ENCODE assay signal across 11 cellular contexts in genomic region chr3:61669676-61670299, GRCh38.
DNase-seq lines count a peak whose midpoint lies in the region; ATAC-seq, FAIRE-seq and TF ChIP-seq lines count a peak whose summit lies in the region.
"Had no signal": no experiment of that assay in that cellular context is flagged by ENCODE, and none has a peak within 500 bp of the region (broad histone marks: within the 10 kb centered on the region; RNA-seq: fewer than 3 reads in every experiment).

No MANE protein-coding gene starts in this region.

- H3K27me3 ChIP-seq in mesenchymal stem cell (ENCODE audit: control insufficient read depth in 1 of 2, insufficient read depth in 1 of 2, low read length in 2 of 2) (no peaks in the 10 kb centered on the region), smooth muscle cell (ENCODE audit: low read depth) (no peaks in the 10 kb centered on the region)

- TF ChIP-seq POLR2A in GM12891 (IDR thresholded peaks at IDR 0.05; ENCODE audit: low read depth, low read length) (0 out of 2 replicates have a peak, but pooled peaks have one; percentile 45), GM18505 (IDR thresholded peaks at IDR 0.05; ENCODE audit: borderline replicate concordance, extremely low read depth, insufficient read depth, insufficient read length) (no peak)

- H3K4me2 ChIP-seq in mesenchymal stem cell (ENCODE audit: low read length, poor library complexity, severe bottlenecking) (no peak overlapping the region), smooth muscle cell (no peak overlapping the region)

- no peak overlapping the region for H2BK12ac ChIP-seq in mesenchymal stem cell (ENCODE audit: low read length in 2 of 2)

- no peak overlapping the region for H2BK15ac ChIP-seq in mesenchymal stem cell (ENCODE audit: low read depth, poor library complexity, severe bottlenecking)

- H3K4me1 ChIP-seq in HEK293 (ENCODE audit: control insufficient read depth, insufficient read depth, low read length) (peaks cover 11% of the 10 kb centered on the region), mesenchymal stem cell (ENCODE audit: control insufficient read depth, insufficient read depth, low read depth, low read length) (peaks cover 2% of the 10 kb centered on the region), smooth muscle cell (ENCODE audit: low read depth) (peaks cover 3% of the 10 kb centered on the region)

- H3F3A ChIP-seq in smooth muscle cell (ENCODE audit: low read depth) = peaks cover 4% of the 10 kb centered on the region

- FAIRE-seq in GM12891 (lab: Jason Lieb, UNC) = peak; percentile 78

- POLR2A ChIA-PET in HEK293 (lab: Yijun Ruan, JAX) = no interaction called here

- H3K14ac ChIP-seq in mesenchymal stem cell (ENCODE audit: low read length in 2 of 2) = no peak overlapping the region

- H3K9ac ChIP-seq in mesenchymal stem cell (ENCODE audit: low read length) (no peak overlapping the region), smooth muscle cell (ENCODE audit: low read depth) (no peak overlapping the region)

- DNase-seq in GM12891 (ENCODE audit: insufficient read length, low spot score) (peak; percentile 28), SK-N-DZ (ENCODE audit: low spot score) (peak; percentile 36), mesenchymal stem cell (no peak), smooth muscle cell (lab: John Stamatoyannopoulos, UW; ENCODE audit: unreplicated experiment) (no peak), germinal center (ENCODE audit: low spot score) (no peak)
- DNase-seq: activated CD4-positive, alpha-beta T cell treated with anti-CD3 and anti-CD28 coated beads for 1 hour; activated naive CD4-positive, alpha-beta T cell treated with anti-CD3 and anti-CD28 coated beads for 36 hours; COR-L47 had no signal

- TF ChIP-seq CTCF in HEK293 (tag by site-specific recombination; IDR thresholded peaks at IDR 0.05) (no peak), smooth muscle cell (IDR thresholded peaks at IDR 0.05; ENCODE audit: borderline replicate concordance, insufficient read depth, poor library complexity, severe bottlenecking) (no peak)

- peaks cover 24% of the 10 kb centered on the region for H3K79me1 ChIP-seq in mesenchymal stem cell (replicated peaks; ENCODE audit: low read length, poor library complexity, severe bottlenecking)

- ATAC-seq in HG03460 (IDR thresholded peaks at IDR 0.05; ENCODE audit: unreplicated experiment) = no peak
- no peak for ATAC-seq in GM18505 (IDR thresholded peaks at IDR 0.05; ENCODE audit: unreplicated experiment)

- no peak overlapping the region for H4K8ac ChIP-seq in mesenchymal stem cell (ENCODE audit: low read length)

- 69% methylated on average over 3 of the region's 6 CpGs for WGBS in mesenchymal stem cell
- 72% methylated on average over 6 of the region's 6 CpGs for WGBS in smooth muscle cell (ENCODE audit: low lambda C conversion rate)

- CTCF ChIA-PET in HEK293 (lab: Yijun Ruan, JAX) = interaction anchor here (0.5 kb wide), 1 partner anchor 35 kb away, joined by 3 read pairs; no protein-coding TSS in a partner anchor

- H2AK5ac ChIP-seq in mesenchymal stem cell (ENCODE audit: low read length, severe bottlenecking) = peak overlapping the region; percentile 71

- no peak overlapping the region for H2BK5ac ChIP-seq in mesenchymal stem cell (ENCODE audit: low read depth, low read length, poor library complexity, severe bottlenecking)

- H3K9me3 ChIP-seq in HEK293 (ENCODE audit: control insufficient read depth, insufficient read depth, low read depth, low read length) = no peaks in the 10 kb centered on the region
- no peaks in the 10 kb centered on the region for H3K9me3 ChIP-seq in mesenchymal stem cell (ENCODE audit: control insufficient read depth, low read length)
- no peaks in the 10 kb centered on the region for H3K9me3 ChIP-seq in smooth muscle cell (replicated peaks; ENCODE audit: low read depth)

- H3K4me3 ChIP-seq in HEK293 (ENCODE audit: low read depth, low read length) (no peak overlapping the region), mesenchymal stem cell (ENCODE audit: insufficient read depth in 1 of 2, low read depth in 1 of 2, low read length in 2 of 2) (no peak overlapping the region), smooth muscle cell (no peak overlapping the region)

- peaks cover 79% of the 10 kb centered on the region for H4K20me1 ChIP-seq in smooth muscle cell (ENCODE audit: low read depth)

- no peak overlapping the region for H3K4ac ChIP-seq in mesenchymal stem cell (ENCODE audit: low read depth in 1 of 2, low read length in 2 of 2)

- no peak overlapping the region for H4K91ac ChIP-seq in mesenchymal stem cell (ENCODE audit: low read length)

- no peak overlapping the region for H3K27ac ChIP-seq in HEK293 (ENCODE audit: extremely low read depth, low read depth, low read length)
- H3K27ac ChIP-seq in mesenchymal stem cell (ENCODE audit: low read length, poor library complexity, severe bottlenecking) = no peak overlapping the region
- no peak overlapping the region for H3K27ac ChIP-seq in smooth muscle cell (ENCODE audit: low read depth)

- H3K18ac ChIP-seq in mesenchymal stem cell (ENCODE audit: low read depth in 1 of 2, low read length in 2 of 2) = no peak overlapping the region

- H3K23ac ChIP-seq in mesenchymal stem cell (ENCODE audit: low read length in 2 of 2) = no peak overlapping the region

- H3K79me2 ChIP-seq in smooth muscle cell (ENCODE audit: low read depth) = peaks cover 34% of the 10 kb centered on the region

- H3K36me3 ChIP-seq in HEK293 (ENCODE audit: control insufficient read depth in 2 of 2, insufficient read depth in 1 of 2, low read length in 2 of 2) (no peaks in the 10 kb centered on the region), mesenchymal stem cell (ENCODE audit: control insufficient read depth in 1 of 2, insufficient read depth in 2 of 2, low read depth in 1 of 2, low read length in 2 of 2) (no peaks in the 10 kb centered on the region), smooth muscle cell (ENCODE audit: low read depth) (no peaks in the 10 kb centered on the region)

- no peak overlapping the region for H2AFZ ChIP-seq in mesenchymal stem cell (ENCODE audit: low read depth, low read length)
- no peak overlapping the region for H2AFZ ChIP-seq in smooth muscle cell (ENCODE audit: low read depth)

- no peak overlapping the region for H2BK120ac ChIP-seq in mesenchymal stem cell (ENCODE audit: low read depth, low read length)

TF ChIP-seq in GM12891, 5 proteins besides CTCF, POLR2A, EP300 and RAD21:
- TF ChIP-seq TAF1 (IDR thresholded peaks at IDR 0.05; ENCODE audit: low read depth, low read length) (no peak), POLR2AphosphoS5 (IDR thresholded peaks at IDR 0.05; ENCODE audit: low read depth, low read length) (no peak), SPI1 (IDR thresholded peaks at IDR 0.05; ENCODE audit: low read depth, low read length) (no peak), PAX5 (IDR thresholded peaks at IDR 0.05; ENCODE audit: insufficient read depth, low read length, severe bottlenecking) (no peak), POU2F2 (IDR thresholded peaks at IDR 0.05; ENCODE audit: low read depth, low read length) (no peak)

TF ChIP-seq in HEK293, 187 proteins besides CTCF, POLR2A, EP300 and RAD21 (continues in another document):
- TF ChIP-seq, protein P1, sequence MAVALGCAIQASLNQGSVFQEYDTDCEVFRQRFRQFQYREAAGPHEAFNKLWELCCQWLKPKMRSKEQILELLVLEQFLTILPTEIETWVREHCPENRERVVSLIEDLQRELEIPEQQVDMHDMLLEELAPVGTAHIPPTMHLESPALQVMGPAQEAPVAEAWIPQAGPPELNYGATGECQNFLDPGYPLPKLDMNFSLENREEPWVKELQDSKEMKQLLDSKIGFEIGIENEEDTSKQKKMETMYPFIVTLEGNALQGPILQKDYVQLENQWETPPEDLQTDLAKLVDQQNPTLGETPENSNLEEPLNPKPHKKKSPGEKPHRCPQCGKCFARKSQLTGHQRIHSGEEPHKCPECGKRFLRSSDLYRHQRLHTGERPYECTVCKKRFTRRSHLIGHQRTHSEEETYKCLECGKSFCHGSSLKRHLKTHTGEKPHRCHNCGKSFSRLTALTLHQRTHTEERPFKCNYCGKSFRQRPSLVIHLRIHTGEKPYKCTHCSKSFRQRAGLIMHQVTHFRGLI (tag by site-specific recombination; IDR thresholded peaks at IDR 0.05) = peak; percentile 78; the same call in 1 of the 2 replicates
- TF ChIP-seq ZBTB7A (tag by site-specific recombination; IDR thresholded peaks at IDR 0.05; ENCODE audit: low read depth) (no peak), ZNF155 (tag by site-specific recombination; IDR thresholded peaks at IDR 0.05) (no peak), ZNF658 (tag by site-specific recombination; IDR thresholded peaks at IDR 0.05) (no peak)
- TF ChIP-seq, protein P2, sequence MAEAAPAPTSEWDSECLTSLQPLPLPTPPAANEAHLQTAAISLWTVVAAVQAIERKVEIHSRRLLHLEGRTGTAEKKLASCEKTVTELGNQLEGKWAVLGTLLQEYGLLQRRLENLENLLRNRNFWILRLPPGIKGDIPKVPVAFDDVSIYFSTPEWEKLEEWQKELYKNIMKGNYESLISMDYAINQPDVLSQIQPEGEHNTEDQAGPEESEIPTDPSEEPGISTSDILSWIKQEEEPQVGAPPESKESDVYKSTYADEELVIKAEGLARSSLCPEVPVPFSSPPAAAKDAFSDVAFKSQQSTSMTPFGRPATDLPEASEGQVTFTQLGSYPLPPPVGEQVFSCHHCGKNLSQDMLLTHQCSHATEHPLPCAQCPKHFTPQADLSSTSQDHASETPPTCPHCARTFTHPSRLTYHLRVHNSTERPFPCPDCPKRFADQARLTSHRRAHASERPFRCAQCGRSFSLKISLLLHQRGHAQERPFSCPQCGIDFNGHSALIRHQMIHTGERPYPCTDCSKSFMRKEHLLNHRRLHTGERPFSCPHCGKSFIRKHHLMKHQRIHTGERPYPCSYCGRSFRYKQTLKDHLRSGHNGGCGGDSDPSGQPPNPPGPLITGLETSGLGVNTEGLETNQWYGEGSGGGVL (tag by site-specific recombination; IDR thresholded peaks at IDR 0.05) = 0 out of 2 replicates have a peak, but pooled peaks have one; percentile 21
- TF ChIP-seq, protein P3, sequence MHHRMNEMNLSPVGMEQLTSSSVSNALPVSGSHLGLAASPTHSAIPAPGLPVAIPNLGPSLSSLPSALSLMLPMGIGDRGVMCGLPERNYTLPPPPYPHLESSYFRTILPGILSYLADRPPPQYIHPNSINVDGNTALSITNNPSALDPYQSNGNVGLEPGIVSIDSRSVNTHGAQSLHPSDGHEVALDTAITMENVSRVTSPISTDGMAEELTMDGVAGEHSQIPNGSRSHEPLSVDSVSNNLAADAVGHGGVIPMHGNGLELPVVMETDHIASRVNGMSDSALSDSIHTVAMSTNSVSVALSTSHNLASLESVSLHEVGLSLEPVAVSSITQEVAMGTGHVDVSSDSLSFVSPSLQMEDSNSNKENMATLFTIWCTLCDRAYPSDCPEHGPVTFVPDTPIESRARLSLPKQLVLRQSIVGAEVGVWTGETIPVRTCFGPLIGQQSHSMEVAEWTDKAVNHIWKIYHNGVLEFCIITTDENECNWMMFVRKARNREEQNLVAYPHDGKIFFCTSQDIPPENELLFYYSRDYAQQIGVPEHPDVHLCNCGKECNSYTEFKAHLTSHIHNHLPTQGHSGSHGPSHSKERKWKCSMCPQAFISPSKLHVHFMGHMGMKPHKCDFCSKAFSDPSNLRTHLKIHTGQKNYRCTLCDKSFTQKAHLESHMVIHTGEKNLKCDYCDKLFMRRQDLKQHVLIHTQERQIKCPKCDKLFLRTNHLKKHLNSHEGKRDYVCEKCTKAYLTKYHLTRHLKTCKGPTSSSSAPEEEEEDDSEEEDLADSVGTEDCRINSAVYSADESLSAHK (tag by site-specific recombination; IDR thresholded peaks at IDR 0.05) = no peak

Comparison
In these comparisons a context has a peak if more than half of its experiments do, and no peak if none do; other contexts are left out.
1. DNase-seq: peak in GM12891 (single experiment) and SK-N-DZ (single experiment); none in mesenchymal stem cell (single experiment), smooth muscle cell (single experiment) and germinal center (single experiment).